ENCODE assay signal across 1 cellular context in the genomic region with DNA sequence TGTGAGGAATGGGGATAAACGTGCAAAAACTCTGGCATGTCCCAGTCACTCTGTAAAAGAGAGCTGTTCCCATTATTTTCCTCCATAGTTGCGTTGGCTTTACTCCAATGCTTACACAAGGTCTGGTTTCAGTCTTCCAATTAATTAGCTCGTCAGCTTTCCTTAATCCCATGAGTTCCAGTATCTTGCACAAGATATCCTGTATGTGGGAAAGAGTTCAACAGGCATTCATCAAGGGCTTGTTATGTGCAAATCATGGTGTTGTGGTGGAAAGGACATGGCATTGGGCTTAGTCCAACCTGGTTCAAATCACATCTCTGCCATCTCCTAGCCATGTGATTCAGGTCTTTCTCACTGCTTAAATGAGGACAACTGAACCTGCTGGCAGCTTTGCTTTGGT.
TF ChIP-seq lines count a peak whose summit lies in the region.

No MANE protein-coding gene starts in this region.

TF ChIP-seq in H1, 55 proteins besides CTCF, POLR2A, EP300 and RAD21:
- TF ChIP-seq NRF1 (IDR thresholded peaks at IDR 0.05; ENCODE audit: low read depth, low read length) = no peak
- TF ChIP-seq, protein P1, sequence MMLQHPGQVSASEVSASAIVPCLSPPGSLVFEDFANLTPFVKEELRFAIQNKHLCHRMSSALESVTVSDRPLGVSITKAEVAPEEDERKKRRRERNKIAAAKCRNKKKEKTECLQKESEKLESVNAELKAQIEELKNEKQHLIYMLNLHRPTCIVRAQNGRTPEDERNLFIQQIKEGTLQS (IDR thresholded peaks at IDR 0.05; ENCODE audit: insufficient read depth, low read depth, low read length) = no peak
- TF ChIP-seq, protein P2, sequence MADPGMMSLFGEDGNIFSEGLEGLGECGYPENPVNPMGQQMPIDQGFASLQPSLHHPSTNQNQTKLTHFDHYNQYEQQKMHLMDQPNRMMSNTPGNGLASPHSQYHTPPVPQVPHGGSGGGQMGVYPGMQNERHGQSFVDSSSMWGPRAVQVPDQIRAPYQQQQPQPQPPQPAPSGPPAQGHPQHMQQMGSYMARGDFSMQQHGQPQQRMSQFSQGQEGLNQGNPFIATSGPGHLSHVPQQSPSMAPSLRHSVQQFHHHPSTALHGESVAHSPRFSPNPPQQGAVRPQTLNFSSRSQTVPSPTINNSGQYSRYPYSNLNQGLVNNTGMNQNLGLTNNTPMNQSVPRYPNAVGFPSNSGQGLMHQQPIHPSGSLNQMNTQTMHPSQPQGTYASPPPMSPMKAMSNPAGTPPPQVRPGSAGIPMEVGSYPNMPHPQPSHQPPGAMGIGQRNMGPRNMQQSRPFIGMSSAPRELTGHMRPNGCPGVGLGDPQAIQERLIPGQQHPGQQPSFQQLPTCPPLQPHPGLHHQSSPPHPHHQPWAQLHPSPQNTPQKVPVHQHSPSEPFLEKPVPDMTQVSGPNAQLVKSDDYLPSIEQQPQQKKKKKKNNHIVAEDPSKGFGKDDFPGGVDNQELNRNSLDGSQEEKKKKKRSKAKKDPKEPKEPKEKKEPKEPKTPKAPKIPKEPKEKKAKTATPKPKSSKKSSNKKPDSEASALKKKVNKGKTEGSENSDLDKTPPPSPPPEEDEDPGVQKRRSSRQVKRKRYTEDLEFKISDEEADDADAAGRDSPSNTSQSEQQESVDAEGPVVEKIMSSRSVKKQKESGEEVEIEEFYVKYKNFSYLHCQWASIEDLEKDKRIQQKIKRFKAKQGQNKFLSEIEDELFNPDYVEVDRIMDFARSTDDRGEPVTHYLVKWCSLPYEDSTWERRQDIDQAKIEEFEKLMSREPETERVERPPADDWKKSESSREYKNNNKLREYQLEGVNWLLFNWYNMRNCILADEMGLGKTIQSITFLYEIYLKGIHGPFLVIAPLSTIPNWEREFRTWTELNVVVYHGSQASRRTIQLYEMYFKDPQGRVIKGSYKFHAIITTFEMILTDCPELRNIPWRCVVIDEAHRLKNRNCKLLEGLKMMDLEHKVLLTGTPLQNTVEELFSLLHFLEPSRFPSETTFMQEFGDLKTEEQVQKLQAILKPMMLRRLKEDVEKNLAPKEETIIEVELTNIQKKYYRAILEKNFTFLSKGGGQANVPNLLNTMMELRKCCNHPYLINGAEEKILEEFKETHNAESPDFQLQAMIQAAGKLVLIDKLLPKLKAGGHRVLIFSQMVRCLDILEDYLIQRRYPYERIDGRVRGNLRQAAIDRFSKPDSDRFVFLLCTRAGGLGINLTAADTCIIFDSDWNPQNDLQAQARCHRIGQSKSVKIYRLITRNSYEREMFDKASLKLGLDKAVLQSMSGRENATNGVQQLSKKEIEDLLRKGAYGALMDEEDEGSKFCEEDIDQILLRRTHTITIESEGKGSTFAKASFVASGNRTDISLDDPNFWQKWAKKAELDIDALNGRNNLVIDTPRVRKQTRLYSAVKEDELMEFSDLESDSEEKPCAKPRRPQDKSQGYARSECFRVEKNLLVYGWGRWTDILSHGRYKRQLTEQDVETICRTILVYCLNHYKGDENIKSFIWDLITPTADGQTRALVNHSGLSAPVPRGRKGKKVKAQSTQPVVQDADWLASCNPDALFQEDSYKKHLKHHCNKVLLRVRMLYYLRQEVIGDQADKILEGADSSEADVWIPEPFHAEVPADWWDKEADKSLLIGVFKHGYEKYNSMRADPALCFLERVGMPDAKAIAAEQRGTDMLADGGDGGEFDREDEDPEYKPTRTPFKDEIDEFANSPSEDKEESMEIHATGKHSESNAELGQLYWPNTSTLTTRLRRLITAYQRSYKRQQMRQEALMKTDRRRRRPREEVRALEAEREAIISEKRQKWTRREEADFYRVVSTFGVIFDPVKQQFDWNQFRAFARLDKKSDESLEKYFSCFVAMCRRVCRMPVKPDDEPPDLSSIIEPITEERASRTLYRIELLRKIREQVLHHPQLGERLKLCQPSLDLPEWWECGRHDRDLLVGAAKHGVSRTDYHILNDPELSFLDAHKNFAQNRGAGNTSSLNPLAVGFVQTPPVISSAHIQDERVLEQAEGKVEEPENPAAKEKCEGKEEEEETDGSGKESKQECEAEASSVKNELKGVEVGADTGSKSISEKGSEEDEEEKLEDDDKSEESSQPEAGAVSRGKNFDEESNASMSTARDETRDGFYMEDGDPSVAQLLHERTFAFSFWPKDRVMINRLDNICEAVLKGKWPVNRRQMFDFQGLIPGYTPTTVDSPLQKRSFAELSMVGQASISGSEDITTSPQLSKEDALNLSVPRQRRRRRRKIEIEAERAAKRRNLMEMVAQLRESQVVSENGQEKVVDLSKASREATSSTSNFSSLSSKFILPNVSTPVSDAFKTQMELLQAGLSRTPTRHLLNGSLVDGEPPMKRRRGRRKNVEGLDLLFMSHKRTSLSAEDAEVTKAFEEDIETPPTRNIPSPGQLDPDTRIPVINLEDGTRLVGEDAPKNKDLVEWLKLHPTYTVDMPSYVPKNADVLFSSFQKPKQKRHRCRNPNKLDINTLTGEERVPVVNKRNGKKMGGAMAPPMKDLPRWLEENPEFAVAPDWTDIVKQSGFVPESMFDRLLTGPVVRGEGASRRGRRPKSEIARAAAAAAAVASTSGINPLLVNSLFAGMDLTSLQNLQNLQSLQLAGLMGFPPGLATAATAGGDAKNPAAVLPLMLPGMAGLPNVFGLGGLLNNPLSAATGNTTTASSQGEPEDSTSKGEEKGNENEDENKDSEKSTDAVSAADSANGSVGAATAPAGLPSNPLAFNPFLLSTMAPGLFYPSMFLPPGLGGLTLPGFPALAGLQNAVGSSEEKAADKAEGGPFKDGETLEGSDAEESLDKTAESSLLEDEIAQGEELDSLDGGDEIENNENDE (IDR thresholded peaks at IDR 0.05; ENCODE audit: insufficient replicate concordance, low read length) = no peak
- no peak for TF ChIP-seq SIRT6 (IDR thresholded peaks at IDR 0.05; ENCODE audit: low read length)
- no peak for TF ChIP-seq JUND (IDR thresholded peaks at IDR 0.05; ENCODE audit: low read length)
- no peak for TF ChIP-seq POU5F1 (IDR thresholded peaks at IDR 0.05; ENCODE audit: low read depth, low read length)
- no peak for TF ChIP-seq NANOG (IDR thresholded peaks at IDR 0.05; ENCODE audit: insufficient read depth, low read depth, low read length, poor library complexity, severe bottlenecking)
